ENCODE assay signal across 16 cellular contexts in the genomic region with DNA sequence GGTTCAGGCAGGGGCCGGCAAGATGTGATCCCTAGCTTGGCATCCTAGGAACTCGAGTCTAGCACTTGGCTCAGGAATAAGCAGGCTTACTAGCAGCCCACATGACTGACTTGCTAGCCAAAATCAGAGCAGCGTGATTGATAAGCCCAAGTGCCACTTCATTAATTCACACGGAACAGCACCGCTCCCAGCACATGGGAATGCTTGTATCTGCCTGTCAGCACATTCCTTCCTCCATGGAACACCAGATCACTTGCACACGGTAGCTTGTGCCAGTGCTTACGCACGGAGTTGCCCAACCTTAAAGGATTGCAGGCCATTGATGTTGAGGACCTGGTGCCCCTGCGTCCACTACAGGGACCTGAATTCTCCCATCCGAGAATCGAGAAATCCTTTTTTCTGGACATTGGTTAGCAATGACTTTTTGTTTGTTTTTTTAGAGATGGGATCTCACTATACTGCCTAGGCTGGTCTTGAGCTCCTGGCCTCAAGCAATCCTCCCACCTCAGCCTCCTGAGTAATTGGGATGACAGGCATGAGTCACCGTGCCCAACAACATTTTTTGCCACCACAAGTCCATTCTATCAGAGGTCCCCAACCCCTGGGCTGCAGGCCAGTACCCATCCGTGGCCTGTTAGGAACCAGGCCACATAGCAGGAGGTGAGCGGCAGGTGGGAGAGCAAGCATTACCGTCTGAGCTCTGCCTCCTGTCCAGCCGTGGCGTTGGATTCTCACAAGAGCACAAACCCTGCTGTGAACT. TPM values are rescaled to one million over a fixed set of nuclear protein-coding genes. Genes with fewer than 3 reads are reported as not detected.
DNase-seq lines count a peak whose midpoint lies in the region; ATAC-seq and TF ChIP-seq lines count a peak whose summit lies in the region.
"Had no signal": no experiment of that assay in that cellular context is flagged by ENCODE, and none has a peak within 500 bp of the region (broad histone marks: within the 10 kb centered on the region; RNA-seq: fewer than 3 reads in every experiment).

No MANE protein-coding gene starts in this region.

- intact Hi-C loops in left ventricle myocardium inferior (cut with micrococcal nuclease) (no loop called here), sciatic nerve (cut with DNase I) (no loop called here)

- H3K36me3 ChIP-seq in left ventricle myocardium inferior: no peaks in the 10 kb centered on the region

- no peak overlapping the region for H3K4me3 ChIP-seq in left ventricle myocardium inferior
- H3K4me3 ChIP-seq: GM12878 had no signal

- no peaks in the 10 kb centered on the region for H3K9me3 ChIP-seq in left ventricle myocardium inferior (replicated peaks)

- H3K4me1 ChIP-seq in left ventricle myocardium inferior: peaks cover 64% of the 10 kb centered on the region

- no peak overlapping the region for H3K27ac Mint-ChIP-seq in glutamatergic neuron (ENCODE audit: unreplicated experiment)
- H3K27ac Mint-ChIP-seq: memory B cell had no signal

- peaks cover 8% of the 10 kb centered on the region for H3K27me3 Mint-ChIP-seq in glutamatergic neuron (ENCODE audit: unreplicated experiment)

- no peaks in the 10 kb centered on the region for H3K27me3 ChIP-seq in left ventricle myocardium inferior (ENCODE audit: low read depth)

- no peak for TF ChIP-seq CTCF in left ventricle myocardium inferior (IDR thresholded peaks at IDR 0.05; ENCODE audit: borderline replicate concordance)
- no peak for TF ChIP-seq CTCF in glutamatergic neuron (IDR thresholded peaks at IDR 0.05; ENCODE audit: partially characterized antibody, unreplicated experiment)

- DNase-seq in GM03348 (ENCODE audit: low spot score) (peak; percentile 12), T1000 (lab: John Stamatoyannopoulos, UW) (peak; percentile 33), left ventricle myocardium inferior (peak; percentile 78), sciatic nerve (ENCODE audit: low spot score) (peak; percentile 28), glutamatergic neuron (no peak), NCI-H1105 (lab: John Stamatoyannopoulos, UW) (no peak), NCI-H1694 treated with DMSO at 0.1 percent for 48 hours (lab: John Stamatoyannopoulos, UW) (no peak)
- DNase-seq: activated CD4-positive, alpha-beta T cell treated with anti-CD3 and anti-CD28 coated beads, Interleukin-2, amount 50 U/mL, for 4 hours; amygdala; C1 segment of cervical spinal cord; NCI-H2081 treated with DMSO at 0.1 percent for 48 hours; NCI-H774; SHP77 treated with DMSO at 0.1 percent for 48 hours; stimulated activated CD4-positive, alpha-beta T cell treated with anti-CD3 and anti-CD28 coated beads, Interleukin-12 subunit alpha, Interleukin-12 subunit beta, amount 100 ng/mL, for 4 hours had no signal

- peaks cover 6% of the 10 kb centered on the region for H3K9me3 Mint-ChIP-seq in glutamatergic neuron (ENCODE audit: unreplicated experiment)
- H3K9me3 Mint-ChIP-seq: memory B cell had no signal

- no peaks in the 10 kb centered on the region for H3K36me3 Mint-ChIP-seq in glutamatergic neuron (ENCODE audit: unreplicated experiment)
- H3K36me3 Mint-ChIP-seq: memory B cell had no signal

- no peak overlapping the region for H3K4me3 Mint-ChIP-seq in glutamatergic neuron (ENCODE audit: unreplicated experiment)
- H3K4me3 Mint-ChIP-seq: memory B cell had no signal

- H3K4me1 Mint-ChIP-seq in glutamatergic neuron (ENCODE audit: low read depth, unreplicated experiment): peaks cover 25% of the 10 kb centered on the region

- no peak for ATAC-seq in sciatic nerve
- ATAC-seq: GM12878 had no signal

- H3K27ac ChIP-seq in left ventricle myocardium inferior (replicated peaks): peak overlapping the region; percentile 91

RNA-seq across cellular contexts. Expression of a gene that starts 30.6 kb away (rescaled TPM):
- total RNA-seq in left ventricle myocardium inferior (305 TPM), sciatic nerve (37.5 TPM), glutamatergic neuron (ENCODE audit: unreplicated experiment) (142 TPM)

Comparison
In these comparisons a context has a peak if more than half of its experiments do, and no peak if none do; other contexts are left out.
1. DNase-seq: peak in GM03348 (single experiment), T1000 (single experiment), left ventricle myocardium inferior (single experiment) and sciatic nerve (single experiment); none in glutamatergic neuron (single experiment), NCI-H1105 (single experiment) and NCI-H1694 treated with DMSO at 0.1 percent for 48 hours (single experiment).